Comparison of ENCODE assay signal across 8 cellular contexts in the genomic region with DNA sequence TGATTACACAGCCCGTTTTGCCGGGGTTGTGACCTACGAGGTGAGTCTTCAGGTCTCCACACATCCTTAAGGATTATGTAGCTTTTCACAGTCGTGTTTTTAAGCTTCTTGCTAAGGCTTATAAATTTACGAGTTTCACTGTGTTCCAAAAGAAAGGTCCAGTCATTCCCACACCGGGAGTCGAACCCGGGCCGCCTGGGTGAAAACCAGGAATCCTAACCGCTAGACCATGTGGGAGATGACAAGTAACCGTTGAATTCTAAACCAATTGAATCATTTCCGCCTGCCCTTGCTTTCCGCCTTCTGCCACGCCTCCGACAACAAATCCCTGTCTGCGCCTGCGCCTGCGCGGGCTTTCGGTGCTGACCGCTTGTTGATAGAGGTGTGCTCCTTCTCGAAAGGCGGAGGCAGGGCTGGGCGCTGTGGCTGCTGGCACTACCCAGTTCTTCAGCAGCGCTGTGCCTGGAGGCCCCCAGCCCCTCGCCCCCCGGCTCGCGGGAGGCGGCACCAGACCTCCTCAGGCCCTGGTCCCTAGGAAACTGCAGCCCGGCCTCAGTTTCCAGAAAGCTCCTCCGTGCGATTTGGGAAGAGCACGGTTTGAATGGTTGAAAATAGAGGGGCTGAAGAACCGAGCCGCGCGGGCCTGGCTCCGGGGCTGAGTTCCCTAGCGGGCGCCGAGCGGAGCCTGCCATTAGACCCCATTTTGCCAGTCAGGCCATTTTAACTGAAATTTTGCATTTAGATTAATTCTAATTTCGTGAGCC.
DNase-seq lines count a peak whose midpoint lies in the region; ATAC-seq and TF ChIP-seq lines count a peak whose summit lies in the region.

No MANE protein-coding gene starts in this region.

- DNase-seq in AG20443 (ENCODE audit: low spot score) = peak; percentile 97
- DNase-seq in NCI-H526 (lab: John Stamatoyannopoulos, UW) = peak; percentile 91 to 96
- peak; percentile 94 to 95 for DNase-seq in activated CD4-positive, alpha-beta T cell treated with anti-CD3 and anti-CD28 coated beads, Interleukin-2, amount 50 U/mL, for 4 hours
- DNase-seq in dermis blood vessel endothelial cell = peak; percentile 97
- peak; percentile 97 for DNase-seq in left lobe of liver (ENCODE audit: low spot score)
- peak; percentile 96 for DNase-seq in stimulated activated CD4-positive, alpha-beta T cell treated with anti-CD3 and anti-CD28 coated beads, Interleukin-1b, Interleukin-23, amount 100 ng/mL, for 48 hours

- TF ChIP-seq POLR2A in GM19099 (IDR thresholded peaks at IDR 0.05; ENCODE audit: extremely low read depth, insufficient read length, low read depth) = peak; percentile 55

- ATAC-seq in HG03439 (IDR thresholded peaks at IDR 0.05; ENCODE audit: unreplicated experiment) (peak; percentile 89), left lobe of liver (peak; percentile 98)

Comparison
In these comparisons a context has a peak if more than half of its experiments do, and no peak if none do; other contexts are left out.
1. Peak in every context shown above with its lines: DNase-seq and ATAC-seq.